In genomic region chr1:233998926-233999325, GRCh38 we compare ENCODE assay signal across 24 cellular contexts.
DNase-seq lines count a peak whose midpoint lies in the region; ATAC-seq, FAIRE-seq and TF ChIP-seq lines count a peak whose summit lies in the region.
"Had no signal": no experiment of that assay in that cellular context is flagged by ENCODE, and none has a peak within 500 bp of the region (broad histone marks: within the 10 kb centered on the region; RNA-seq: fewer than 3 reads in every experiment).

No MANE protein-coding gene starts in this region.

- H3K4ac ChIP-seq in H1 (replicated peaks; ENCODE audit: insufficient read length, low read depth, low read length), result no peak overlapping the region

- H3K27me3 ChIP-seq in A673 (replicated peaks; ENCODE audit: insufficient read depth, low read depth, low read length, poor library complexity) (peaks cover 22% of the 10 kb centered on the region), H1 (replicated peaks in 1 of 4; ENCODE audit: control insufficient read depth in 3 of 4, extremely low read depth in 1 of 4, insufficient read depth in 3 of 4, low read length in 3 of 4) (no peaks in the 10 kb centered on the region; a peak in 1 of 7 replicates), adrenal gland (no peaks in the 10 kb centered on the region)
- H3K27me3 ChIP-seq: BLaER1 treated with 17β-estradiol and CSF1 and Interleukin-3, amounts not matched to agents 10 nM and 100 nM; left lung had no signal

- H3K56ac ChIP-seq in H1 (replicated peaks; ENCODE audit: insufficient read length, low read depth, low read length), result no peak overlapping the region

- H3K9ac ChIP-seq in H1 (replicated peaks in 1 of 4; ENCODE audit: extremely low read depth in 1 of 4, low read depth in 3 of 4, low read length in 3 of 4), result no peak overlapping the region
- H3K9ac ChIP-seq: BLaER1 treated with 17β-estradiol and CSF1 and Interleukin-3, amounts not matched to agents 10 nM and 100 nM had no signal

- no peak overlapping the region for H2BK120ac ChIP-seq in H1 (replicated peaks; ENCODE audit: low read depth, low read length)

- no peaks in the 10 kb centered on the region for H4K20me1 ChIP-seq in H1 (replicated peaks in 1 of 2; ENCODE audit: control insufficient read depth in 1 of 2, insufficient read depth in 2 of 2, low read length in 2 of 2)
- H4K20me1 ChIP-seq: BLaER1 treated with 17β-estradiol and CSF1 and Interleukin-3, amounts not matched to agents 10 nM and 100 nM had no signal

- no peak overlapping the region for H4K91ac ChIP-seq in H1 (replicated peaks; ENCODE audit: insufficient read length, low read length)

- 89% methylated on average over 6 of the region's 6 CpGs; no CpG with 5 or more reads in 1 of the 2 experiments for WGBS in H1 (ENCODE audit: extremely low coverage in 1 of 2, insufficient coverage in 1 of 2, insufficient read length in 1 of 2, insufficient replicate concordance in 2 of 2, low coverage in 1 of 2, low lambda C conversion rate in 2 of 2, missing lambda C conversion rate in 1 of 2), 2 experiments
- WGBS in adrenal gland, 4 donors, result 77 to 82% (median 81%) methylated on average over 6 of the region's 6 CpGs

- DNase-seq in A673 (ENCODE audit: low spot score) (peak; percentile 79), NCI-H1417 (lab: John Stamatoyannopoulos, UW) (peak in 2 of 3 experiments; percentile 66 to 90), NCI-H524 treated with DMSO at 0.1 percent for 48 hours (lab: John Stamatoyannopoulos, UW) (peak; percentile 99), H1 (ENCODE audit: low read depth in 1 of 2, low spot score in 2 of 2) (no peak), adrenal gland (no peak), germinal center (ENCODE audit: low spot score) (no peak)
- no peak for DNase-seq in activated naive CD4-positive, alpha-beta T cell treated with anti-CD3 and anti-CD28 coated beads, Interleukin-2, amount 50 U/mL, for 16 hours
- DNase-seq: activated CD4-positive, CD25-positive, alpha-beta regulatory T cell treated with anti-CD3 and anti-CD28 coated beads, Interleukin-2, amount 50 U/mL, for 72 hours; activated T-cell treated with anti-CD3 and anti-CD28 coated beads, Interleukin-2, amount 50 U/mL, for 48 hours; cerebellar nuclear complex; effector CD4-positive, alpha-beta T cell; left lung; midbrain; NCI-H1930; stimulated activated CD4-positive, alpha-beta T cell treated with anti-CD3 and anti-CD28 coated beads, Interleukin-2, amount 100 ng/mL, for 24 hours; stimulated activated naive CD4-positive, alpha-beta T cell had no signal

- peak overlapping the region; percentile 41; the same call in 1 of the 2 replicates for H2BK12ac ChIP-seq in H1 (ENCODE audit: low read depth, low read length)

- no peak for TF ChIP-seq RAD21 in H1 (IDR thresholded peaks at IDR 0.05 in 1 of 2, conservative IDR thresholded peaks at IDR 0.05 in 1 of 2; ENCODE audit: low read depth in 2 of 2, low read length in 2 of 2)

- no peak overlapping the region for H2AK5ac ChIP-seq in H1 (ENCODE audit: low read depth, low read length)

- H3K4me3 ChIP-seq in A673 (ENCODE audit: low read depth, low read length, poor library complexity, severe bottlenecking) (no peak overlapping the region), H1 (ENCODE audit: extremely low read depth in 1 of 4, insufficient read depth in 2 of 4, low read depth in 3 of 4, low read length in 4 of 4) (no peak overlapping the region), adrenal gland (no peak overlapping the region)
- H3K4me3 ChIP-seq: BLaER1 treated with 17β-estradiol and CSF1 and Interleukin-3, amounts not matched to agents 10 nM and 100 nM; left lung; prostate gland; skin epidermis had no signal

- POLR2A ChIA-PET in A673 (lab: Charles Lee; ENCODE audit: low non-redundant PET) (no interaction called here), H1 (lab: Charles Lee; ENCODE audit: partially characterized antibody) (no interaction called here)

- H3K14ac ChIP-seq in H1 (ENCODE audit: insufficient read length), result no peak overlapping the region

- no peaks in the 10 kb centered on the region for H3K79me1 ChIP-seq in H1 (ENCODE audit: low read depth, low read length)

- no peak for TF ChIP-seq EP300 in H1 (IDR thresholded peaks at IDR 0.05; ENCODE audit: borderline replicate concordance in 1 of 2, low read depth in 2 of 2, low read length in 2 of 2)

- TF ChIP-seq CTCF in A673 (conservative IDR thresholded peaks at IDR 0.05; ENCODE audit: low read depth, low read length), result no peak
- TF ChIP-seq CTCF in H1 (IDR thresholded peaks at IDR 0.05; ENCODE audit: control extremely low read depth in 1 of 3, insufficient read depth in 1 of 3, low read depth in 1 of 3, low read length in 3 of 3), result no peak
- no peak for TF ChIP-seq CTCF in adrenal gland (IDR thresholded peaks at IDR 0.05)

- ATAC-seq in GM21786 (IDR thresholded peaks at IDR 0.05; ENCODE audit: unreplicated experiment), result no peak
- ATAC-seq: activated naive CD4-positive, alpha-beta T cell treated with anti-CD3 and anti-CD28 coated beads, Interleukin-2, amount 50 U/mL, for 72 hours had no signal

- no peaks in the 10 kb centered on the region for H3K79me2 ChIP-seq in H1 (ENCODE audit: control insufficient read depth in 1 of 2, insufficient read depth in 2 of 2, low read length in 2 of 2)

- FAIRE-seq in H1 (lab: Jason Lieb, UNC), result no peak
- FAIRE-seq: astrocyte, G401.6 had no signal

- no peak overlapping the region for H2BK20ac ChIP-seq in H1 (ENCODE audit: low read length)

- H2BK5ac ChIP-seq in H1 (ENCODE audit: low read depth, low read length), result no peak overlapping the region

- no peak overlapping the region for H3K27ac ChIP-seq in A673 (ENCODE audit: low read depth, low read length, poor library complexity, severe bottlenecking)
- no peak overlapping the region for H3K27ac ChIP-seq in H1 (ENCODE audit: low read depth, low read length)
- no peak overlapping the region for H3K27ac ChIP-seq in adrenal gland
- H3K27ac ChIP-seq: BLaER1 treated with 17β-estradiol and CSF1 and Interleukin-3, amounts not matched to agents 10 nM and 100 nM; HL-60; left lung; prostate gland; skin epidermis had no signal

- no peak overlapping the region for H4K8ac ChIP-seq in H1 (ENCODE audit: extremely low read depth, insufficient read depth, low read length)

- H3K9me3 ChIP-seq in A673 (ENCODE audit: low read depth, low read length, poor library complexity, severe bottlenecking) (no peaks in the 10 kb centered on the region), H1 (ENCODE audit: insufficient read depth in 2 of 2, low read depth in 1 of 2, low read length in 1 of 2) (no peaks in the 10 kb centered on the region), adrenal gland (replicated peaks in 1 of 3) (no peaks in the 10 kb centered on the region)
- H3K9me3 ChIP-seq: BLaER1 treated with 17β-estradiol and CSF1 and Interleukin-3, amounts not matched to agents 10 nM and 100 nM; left lung; prostate gland had no signal

- CTCF ChIA-PET in A673 (lab: Charles Lee) (no interaction called here), H1 (lab: Charles Lee; ENCODE audit: partially characterized antibody) (no interaction called here)

- H3K4me1 ChIP-seq in A673 (ENCODE audit: insufficient read depth, low read length, poor library complexity, severe bottlenecking), result peaks cover 17% of the 10 kb centered on the region
- H3K4me1 ChIP-seq in H1 (replicated peaks in 1 of 4; ENCODE audit: control insufficient read depth in 3 of 4, insufficient read depth in 4 of 4, low read length in 3 of 4), result peaks cover 0 to 10% (median 5%) of the 10 kb centered on the region in 4 experiments; a peak in 3 of 7 replicates
- no peaks in the 10 kb centered on the region for H3K4me1 ChIP-seq in adrenal gland (replicated peaks in 1 of 2)
- H3K4me1 ChIP-seq: left lung, prostate gland had no signal

- TF ChIP-seq POLR2A in H1 (IDR thresholded peaks at IDR 0.05; ENCODE audit: control extremely low read depth in 1 of 2, low read depth in 2 of 2, low read length in 2 of 2) (no peak), adrenal gland (IDR thresholded peaks at IDR 0.05) (no peak)

- H4K5ac ChIP-seq in H1 (ENCODE audit: insufficient read length, low read depth, low read length), result no peak overlapping the region

- intact Hi-C loops in A673 (cut with micrococcal nuclease; ENCODE audit: unreplicated experiment), result no loop called here
- intact Hi-C loops in adrenal gland (cut with DNase I), result no loop called here

- BruUV-seq in A673 (replicated peaks; lab: Mats Ljungman, UMichigan), result no TSS peak

- H3K36me3 ChIP-seq in A673 (ENCODE audit: insufficient read depth, low read length, poor library complexity, severe bottlenecking) (no peaks in the 10 kb centered on the region), H1 (ENCODE audit: control insufficient read depth in 2 of 4, insufficient read depth in 4 of 4, low read length in 3 of 4) (no peaks in the 10 kb centered on the region), adrenal gland (replicated peaks in 1 of 2) (no peaks in the 10 kb centered on the region)
- H3K36me3 ChIP-seq: BLaER1 treated with 17β-estradiol and CSF1 and Interleukin-3, amounts not matched to agents 10 nM and 100 nM; left lung; prostate gland had no signal

- H2AFZ ChIP-seq in H1 (ENCODE audit: low read length), result no peak overlapping the region

- no peak overlapping the region for H3K23ac ChIP-seq in H1 (ENCODE audit: insufficient read length)

- no peak overlapping the region for H3K18ac ChIP-seq in H1 (ENCODE audit: extremely low read depth, low read length)

- H3K23me2 ChIP-seq in H1 (ENCODE audit: low read depth, low read length), result no peaks in the 10 kb centered on the region; the same call in 1 of the 2 replicates

- no peak overlapping the region for H3K4me2 ChIP-seq in H1 (ENCODE audit: insufficient read depth in 1 of 2, low read depth in 2 of 2, low read length in 2 of 2)
- H3K4me2 ChIP-seq: BLaER1 treated with 17β-estradiol and CSF1 and Interleukin-3, amounts not matched to agents 10 nM and 100 nM had no signal

- no peak overlapping the region for H2BK15ac ChIP-seq in H1 (ENCODE audit: low read length)

TF ChIP-seq in H1, 55 proteins besides CTCF, POLR2A, EP300 and RAD21 (continues in another document):
- no peak for TF ChIP-seq CEBPB (IDR thresholded peaks at IDR 0.05; ENCODE audit: low read depth, low read length)
- no peak for TF ChIP-seq ASH2L (IDR thresholded peaks at IDR 0.05; ENCODE audit: low read length)
- no peak for TF ChIP-seq KDM5A (IDR thresholded peaks at IDR 0.05; ENCODE audit: low read length)

Comparison
In these comparisons a context has a peak if more than half of its experiments do, and no peak if none do; other contexts are left out.
1. DNase-seq: peak in A673 (single experiment), NCI-H1417 (2 of 3) and NCI-H524 treated with DMSO at 0.1 percent for 48 hours (single experiment); none in H1 (0 of 2), adrenal gland (0 of 7), activated naive CD4-positive, alpha-beta T cell treated with anti-CD3 and anti-CD28 coated beads, Interleukin-2, amount 50 U/mL, for 16 hours (single experiment) and germinal center (single experiment).